8 cellular contexts compared by ENCODE assay signal in the genomic region with DNA sequence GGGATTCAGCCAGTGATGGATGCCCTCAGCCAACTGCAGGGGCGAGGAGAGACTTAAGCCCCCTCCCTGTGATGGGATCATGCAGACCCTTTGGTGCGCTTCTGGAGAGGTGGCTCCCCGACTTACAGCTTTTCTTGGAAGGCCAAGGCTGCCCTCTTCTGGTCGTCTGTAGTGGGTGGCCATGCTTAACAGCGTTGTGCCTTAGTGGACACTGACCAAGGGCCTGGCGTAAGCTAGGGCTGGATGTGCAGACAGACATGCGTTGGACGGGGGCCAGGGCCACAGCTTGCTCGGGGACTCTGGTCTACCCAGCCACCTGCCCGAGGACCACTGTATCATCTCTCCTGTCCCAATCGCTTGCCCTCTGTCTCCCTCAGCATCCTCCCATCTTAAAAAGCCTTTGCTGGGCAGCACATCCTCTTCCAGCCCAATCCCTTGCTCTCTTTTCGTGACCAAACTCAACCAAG. TPM values are rescaled to one million over a fixed set of nuclear protein-coding genes. Genes with fewer than 3 reads are reported as not detected.
A peak's percentile ranks its signal among the peaks of the same experiment; 100 is the strongest.
DNase-seq lines count a peak whose midpoint lies in the region; ATAC-seq and TF ChIP-seq lines count a peak whose summit lies in the region.

No MANE protein-coding gene starts in this region.

- peak; percentile 68 for TF ChIP-seq CTCF in thoracic aorta (IDR thresholded peaks at IDR 0.05)

- H3K27me3 ChIP-seq in thoracic aorta (replicated peaks; ENCODE audit: insufficient read depth), result no peaks in the 10 kb centered on the region

- peaks cover 3 to 12% of the 10 kb centered on the region in 2 donors for H3K4me1 ChIP-seq in thoracic aorta (ENCODE audit: control insufficient read depth in 1 of 2, low read depth in 2 of 2)

- DNase-seq in activated effector memory CD4-positive, alpha-beta T cell treated with anti-CD3 and anti-CD28 coated beads, Interleukin-2, amount 50 U/mL, for 16 hours, result peak; percentile 72
- DNase-seq in activated effector memory CD4-positive, alpha-beta T cell treated with Interleukin-2 at 50 U/mL for 16 hours, result no peak
- DNase-seq in NCI-H446 (lab: John Stamatoyannopoulos, UW) (peak; percentile 33 to 62), erythroblast (lab: John Stamatoyannopoulos, UW) (peak; percentile 66 to 76), midbrain (lab: John Stamatoyannopoulos, UW) (peak; percentile 84), thoracic aorta (ENCODE audit: low spot score) (no peak)
- peak; percentile 47 to 63 for DNase-seq in activated CD4-positive, alpha-beta T cell treated with anti-CD3 and anti-CD28 coated beads, Interleukin-2, amount 50 U/mL, for 48 hours

- H3K9me3 ChIP-seq in thoracic aorta, result no peaks in the 10 kb centered on the region

- H3K4me3 ChIP-seq in thoracic aorta, result no peak overlapping the region

- H3K27ac ChIP-seq in thoracic aorta, result no peak overlapping the region

- ATAC-seq in thoracic aorta (ENCODE audit: insufficient number of reproducible peaks, low FRiP score, low read depth), result no peak
- no peak for ATAC-seq in GM18520 (IDR thresholded peaks at IDR 0.05; ENCODE audit: unreplicated experiment)

- TF ChIP-seq POLR2A in erythroblast (IDR thresholded peaks at IDR 0.05; ENCODE audit: low read length), result no peak

- H3K36me3 ChIP-seq in thoracic aorta, result no peaks in the 10 kb centered on the region

RNA-seq across cellular contexts. Expression of gene AZIN2, which starts 5.5 kb away (rescaled TPM):
- 1 to 10 TPM; 5.6 to 6.2 TPM for total RNA-seq in thoracic aorta

RNA-seq across cellular contexts. Expression of gene AK2, which starts 49.7 kb away (rescaled TPM):
- total RNA-seq in thoracic aorta, result 100 to 1,000 TPM; 106 to 253 TPM

Comparison
In these comparisons a context has a peak if more than half of its experiments do, and no peak if none do; other contexts are left out.
1. DNase-seq: peak in activated effector memory CD4-positive, alpha-beta T cell treated with anti-CD3 and anti-CD28 coated beads, Interleukin-2, amount 50 U/mL, for 16 hours (single experiment), NCI-H446 (2 of 2), activated CD4-positive, alpha-beta T cell treated with anti-CD3 and anti-CD28 coated beads, Interleukin-2, amount 50 U/mL, for 48 hours (2 of 2), erythroblast (2 of 2) and midbrain (single experiment); none in activated effector memory CD4-positive, alpha-beta T cell treated with Interleukin-2 at 50 U/mL for 16 hours (single experiment) and thoracic aorta (single experiment).